27 cellular contexts compared by ENCODE assay signal in the genomic region with DNA sequence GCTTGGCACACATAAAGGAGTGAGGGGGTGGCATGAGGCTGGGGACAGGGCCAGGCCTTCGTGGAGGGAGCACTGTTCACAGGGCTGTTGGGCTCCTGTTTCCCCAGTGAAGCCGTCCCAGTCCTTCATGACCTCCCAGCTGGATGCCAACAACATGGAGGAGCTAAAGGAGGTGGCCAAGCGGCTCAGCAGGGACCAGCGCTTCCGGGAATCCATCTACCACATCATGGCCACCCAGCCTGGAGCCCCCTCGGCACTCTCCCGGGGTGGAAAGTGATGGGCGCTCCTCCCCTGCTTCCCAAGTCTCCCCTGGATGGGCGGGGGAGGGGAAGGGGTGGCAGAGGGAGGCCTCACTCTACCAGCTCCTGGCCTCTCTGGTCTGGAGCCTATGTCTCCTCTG. TPM values are rescaled to one million over a fixed set of nuclear protein-coding genes. Genes with fewer than 3 reads are reported as not detected.
"Had no signal": no experiment of that assay in that cellular context is flagged by ENCODE, and none has a peak within 500 bp of the region (broad histone marks: within the 10 kb centered on the region; RNA-seq: fewer than 3 reads in every experiment).

No MANE protein-coding gene starts in this region.

- H3K27ac ChIP-seq: coronary artery, dorsolateral prefrontal cortex, esophagus squamous epithelium, gastrocnemius medialis, hepatocyte, left lung, lower lobe of right lung had no signal

- H3K4me1 Mint-ChIP-seq: memory B cell, mesothelial cell of epicardium, naive B cell had no signal

- H3K4me3 Mint-ChIP-seq: memory B cell, mesothelial cell of epicardium, naive B cell had no signal

- H3K36me3 ChIP-seq: esophagus squamous epithelium, gastrocnemius medialis, left lung, lower lobe of right lung had no signal

- DNase-seq: dermis blood vessel endothelial cell; dorsolateral prefrontal cortex; effector CD4-positive, alpha-beta T cell; effector memory CD4-positive, alpha-beta T cell; esophagus squamous epithelium; foreskin fibroblast; foreskin melanocyte; gastrocnemius medialis; glutamatergic neuron; hypothalamus; left cardiac atrium; left lung; left ventricle myocardium superior; lower lobe of right lung; mesendoderm; mucosa of descending colon; naive B cell had no signal

- H3K36me3 Mint-ChIP-seq: memory B cell, mesothelial cell of epicardium, naive B cell had no signal

- H3K9me3 Mint-ChIP-seq: memory B cell, mesothelial cell of epicardium, naive B cell had no signal

- H3K27me3 ChIP-seq: dorsolateral prefrontal cortex, gastrocnemius medialis had no signal

- H3K9me3 ChIP-seq: esophagus squamous epithelium, gastrocnemius medialis, left lung, lower lobe of right lung, mucosa of descending colon had no signal

- H3K4me1 ChIP-seq: gastrocnemius medialis, left lung, lower lobe of right lung had no signal

- H3K4me3 ChIP-seq: coronary artery, dorsolateral prefrontal cortex, esophagus squamous epithelium, gastrocnemius medialis, hepatocyte, left lung, lower lobe of right lung, mucosa of descending colon had no signal

- ATAC-seq: gastrocnemius medialis, left cardiac atrium, left lung, left ventricle myocardium superior, mucosa of descending colon had no signal

- H3K27ac Mint-ChIP-seq: memory B cell, mesothelial cell of epicardium, naive B cell had no signal

RNA-seq across cellular contexts. Expression of a gene that starts 43.6 kb away (rescaled TPM):
- total RNA-seq: dermis blood vessel endothelial cell, endothelial cell of umbilical vein, hepatocyte, lung microvascular endothelial cell had no signal
- polyA plus RNA-seq: hepatocyte had no signal

RNA-seq across cellular contexts. Expression of a gene that starts 46.5 kb away (rescaled TPM):
- total RNA-seq: dermis blood vessel endothelial cell, endothelial cell of umbilical vein, epithelial cell of proximal tubule, gastrocnemius medialis, glomerular endothelial cell, left cardiac atrium, left lung, left ventricle myocardium superior, lower lobe of right lung, lung microvascular endothelial cell, mucosa of descending colon, myocyte had no signal
- polyA plus RNA-seq: endothelial cell of umbilical vein, hepatocyte, keratinocyte had no signal
